ENCODE assay signal across 25 cellular contexts in the genomic region with DNA sequence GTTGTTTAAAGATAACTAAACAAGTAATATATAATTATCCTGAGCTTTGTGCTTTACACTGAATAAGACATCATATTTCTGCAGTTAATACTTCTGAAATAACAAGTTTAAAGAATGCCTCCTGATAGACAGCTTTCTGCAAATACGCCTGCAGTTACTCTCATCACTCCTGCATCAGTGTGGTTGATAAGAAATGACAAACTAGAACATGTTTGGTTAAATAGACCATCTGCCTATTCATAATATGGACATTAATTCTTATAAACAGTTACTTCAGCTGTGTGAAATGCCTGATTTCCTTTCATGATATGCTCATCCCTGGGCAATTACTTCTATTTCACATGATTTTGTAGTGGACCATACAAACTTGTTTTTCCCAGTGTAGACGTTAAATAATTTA. TPM values are rescaled to one million over a fixed set of nuclear protein-coding genes. Genes with fewer than 3 reads are reported as not detected.
DNase-seq lines count a peak whose midpoint lies in the region; ATAC-seq, FAIRE-seq and TF ChIP-seq lines count a peak whose summit lies in the region.
"Had no signal": no experiment of that assay in that cellular context is flagged by ENCODE, and none has a peak within 500 bp of the region (broad histone marks: within the 10 kb centered on the region; RNA-seq: fewer than 3 reads in every experiment).

No MANE protein-coding gene starts in this region.

- no peak for TF ChIP-seq RAD21 in A549 (conservative IDR thresholded peaks at IDR 0.05 in 1 of 2, IDR thresholded peaks at IDR 0.05 in 1 of 2)

- H3K27ac Mint-ChIP-seq in mesothelial cell of epicardium, result peak overlapping the region; percentile 32
- H3K27ac Mint-ChIP-seq: CD14-positive monocyte; CD4-positive, alpha-beta T cell; CD8-positive, alpha-beta memory T cell had no signal

- intact Hi-C loops in upper lobe of right lung (cut with DNase I), result no loop called here

- CTCF ChIA-PET in A549 (lab: Yijun Ruan, JAX), result interaction anchor here (1.4 kb wide), 1 partner anchor 10 kb away, joined by 4 read pairs; no protein-coding TSS in a partner anchor

- no peak for TF ChIP-seq EP300 in A549 (IDR thresholded peaks at IDR 0.05)

- 57% methylated on average over 2 of the region's 2 CpGs for WGBS in A549 (ENCODE audit: missing lambda C conversion rate)

- no peaks in the 10 kb centered on the region for H3K9me3 Mint-ChIP-seq in mesothelial cell of epicardium
- H3K9me3 Mint-ChIP-seq: CD4-positive, alpha-beta T cell; GM23338; HFFc6 had no signal

- POLR2A ChIA-PET in A549 (lab: Yijun Ruan, JAX), result no interaction called here

- H3K36me3 Mint-ChIP-seq in mesothelial cell of epicardium, result no peaks in the 10 kb centered on the region
- H3K36me3 Mint-ChIP-seq: CD14-positive monocyte; CD8-positive, alpha-beta memory T cell had no signal

- peaks cover 55% of the 10 kb centered on the region for H3K4me1 Mint-ChIP-seq in mesothelial cell of epicardium
- H3K4me1 Mint-ChIP-seq: CD14-positive monocyte; CD8-positive, alpha-beta memory T cell had no signal

- TF ChIP-seq CTCF in A549 (IDR thresholded peaks at IDR 0.05) (no peak), mesothelial cell of epicardium (IDR thresholded peaks at IDR 0.05; ENCODE audit: unreplicated experiment) (no peak), upper lobe of right lung (IDR thresholded peaks at IDR 0.05) (no peak)

- no peaks in the 10 kb centered on the region for H3K27me3 Mint-ChIP-seq in mesothelial cell of epicardium (ENCODE audit: low read depth)
- H3K27me3 Mint-ChIP-seq: CD4-positive, alpha-beta T cell; CD8-positive, alpha-beta memory T cell had no signal

- no peak for FAIRE-seq in A549 (lab: Jason Lieb, UNC)
- FAIRE-seq: A204.1, GM12891, H54 had no signal

- no peak overlapping the region for H3K4me2 ChIP-seq in A549
- H3K4me2 ChIP-seq: BLaER1 treated with 17β-estradiol and CSF1 and Interleukin-3, amounts not matched to agents 10 nM and 100 nM; GM23338 had no signal

- H3K4me3 Mint-ChIP-seq in mesothelial cell of epicardium, result no peak overlapping the region
- H3K4me3 Mint-ChIP-seq: CD14-positive monocyte; CD4-positive, alpha-beta T cell; CD8-positive, alpha-beta memory T cell; GM23338; HFFc6 had no signal

- no peak overlapping the region for H3K4me3 ChIP-seq in A549
- H3K4me3 ChIP-seq in upper lobe of right lung, result no peak overlapping the region
- H3K4me3 ChIP-seq: BLaER1 treated with 17β-estradiol and CSF1 and Interleukin-3, amounts not matched to agents 10 nM and 100 nM; GM23338; HAP-1 had no signal

- H3K9me3 ChIP-seq in A549 (no peaks in the 10 kb centered on the region), upper lobe of right lung (no peaks in the 10 kb centered on the region)
- H3K9me3 ChIP-seq: BE2C; BLaER1 treated with 17β-estradiol and CSF1 and Interleukin-3, amounts not matched to agents 10 nM and 100 nM; HAP-1 had no signal

- no peaks in the 10 kb centered on the region for H3K36me3 ChIP-seq in upper lobe of right lung
- H3K36me3 ChIP-seq: BE2C; BLaER1 treated with 17β-estradiol and CSF1 and Interleukin-3, amounts not matched to agents 10 nM and 100 nM; HAP-1 had no signal

- H3K27me3 ChIP-seq in upper lobe of right lung, result no peaks in the 10 kb centered on the region
- H3K27me3 ChIP-seq: BE2C; BLaER1 treated with 17β-estradiol and CSF1 and Interleukin-3, amounts not matched to agents 10 nM and 100 nM had no signal

- ATAC-seq in A549 (no peak), upper lobe of right lung (no peak), GM18505 (IDR thresholded peaks at IDR 0.05; ENCODE audit: unreplicated experiment) (no peak)
- ATAC-seq: GM23338 had no signal

- H3K4me1 ChIP-seq in A549, result peaks cover 38% of the 10 kb centered on the region
- no peaks in the 10 kb centered on the region for H3K4me1 ChIP-seq in upper lobe of right lung
- H3K4me1 ChIP-seq: BLaER1 treated with 17β-estradiol and CSF1 and Interleukin-3, amounts not matched to agents 10 nM and 100 nM had no signal

- H3K27ac ChIP-seq in A549 (peak overlapping the region; percentile 50 to 76; a peak in 5 of 6 replicates), upper lobe of right lung (peak overlapping the region; percentile 17), substantia nigra (ENCODE audit: low read depth, low read length, poor library complexity, severe bottlenecking) (no peak overlapping the region)
- H3K27ac ChIP-seq: 22Rv1; BLaER1 treated with 17β-estradiol and CSF1 and Interleukin-3, amounts not matched to agents 10 nM and 100 nM had no signal

- DNase-seq in A549 (ENCODE audit: low read depth in 1 of 2, low spot score in 1 of 2) (no peak), amniotic epithelial cell (ENCODE audit: low read depth) (peak; percentile 61), mesothelial cell of epicardium (ENCODE audit: low spot score in 2 of 2, unreplicated experiment in 2 of 2) (no peak), upper lobe of right lung (no peak), H4 (ENCODE audit: low spot score) (no peak), substantia nigra (lab: John Stamatoyannopoulos, UW) (no peak)
- DNase-seq: ACHN; AML-193; BE2C; Calu3; CD4-positive, alpha-beta T cell; CD8-positive, alpha-beta memory T cell; DMS53; DMS79 treated with DMSO at 0.1 percent for 48 hours; GF-D8; HFFc6 had no signal

- no peak for TF ChIP-seq POLR2A in A549 (IDR thresholded peaks at IDR 0.05; ENCODE audit: low read length)
- no peak for TF ChIP-seq POLR2A in GM18505 (IDR thresholded peaks at IDR 0.05; ENCODE audit: borderline replicate concordance, extremely low read depth, insufficient read depth, insufficient read length)

TF ChIP-seq in A549, 52 proteins besides CTCF, POLR2A, EP300 and RAD21 (continues in another document):
- TF ChIP-seq NR3C1 (IDR thresholded peaks at IDR 0.05), result no peak
- TF ChIP-seq JUNB (IDR thresholded peaks at IDR 0.05), result no peak
- no peak for TF ChIP-seq CHD4 (IDR thresholded peaks at IDR 0.05; ENCODE audit: borderline replicate concordance)
- TF ChIP-seq TFCP2L1 (CRISPR knock-in tag; IDR thresholded peaks at IDR 0.05), result no peak
- TF ChIP-seq POLR2AphosphoS2 (conservative IDR thresholded peaks at IDR 0.05; ENCODE audit: low read length), result no peak
- TF ChIP-seq ESRRA (IDR thresholded peaks at IDR 0.05; ENCODE audit: borderline replicate concordance, low read length), result no peak
- TF ChIP-seq PHF8 (IDR thresholded peaks at IDR 0.05; ENCODE audit: borderline replicate concordance, low read depth), result no peak
- no peak for TF ChIP-seq EHF (CRISPR knock-in tag; IDR thresholded peaks at IDR 0.05)
- no peak for TF ChIP-seq FOSB (CRISPR knock-in tag; IDR thresholded peaks at IDR 0.05)
- TF ChIP-seq, protein P1, sequence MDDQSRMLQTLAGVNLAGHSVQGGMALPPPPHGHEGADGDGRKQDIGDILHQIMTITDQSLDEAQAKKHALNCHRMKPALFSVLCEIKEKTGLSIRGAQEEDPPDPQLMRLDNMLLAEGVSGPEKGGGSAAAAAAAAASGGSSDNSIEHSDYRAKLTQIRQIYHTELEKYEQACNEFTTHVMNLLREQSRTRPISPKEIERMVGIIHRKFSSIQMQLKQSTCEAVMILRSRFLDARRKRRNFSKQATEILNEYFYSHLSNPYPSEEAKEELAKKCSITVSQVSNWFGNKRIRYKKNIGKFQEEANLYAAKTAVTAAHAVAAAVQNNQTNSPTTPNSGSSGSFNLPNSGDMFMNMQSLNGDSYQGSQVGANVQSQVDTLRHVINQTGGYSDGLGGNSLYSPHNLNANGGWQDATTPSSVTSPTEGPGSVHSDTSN (IDR thresholded peaks at IDR 0.05), result no peak
- TF ChIP-seq HOXB5 (CRISPR knock-in tag; IDR thresholded peaks at IDR 0.05), result no peak
- TF ChIP-seq, protein P2, sequence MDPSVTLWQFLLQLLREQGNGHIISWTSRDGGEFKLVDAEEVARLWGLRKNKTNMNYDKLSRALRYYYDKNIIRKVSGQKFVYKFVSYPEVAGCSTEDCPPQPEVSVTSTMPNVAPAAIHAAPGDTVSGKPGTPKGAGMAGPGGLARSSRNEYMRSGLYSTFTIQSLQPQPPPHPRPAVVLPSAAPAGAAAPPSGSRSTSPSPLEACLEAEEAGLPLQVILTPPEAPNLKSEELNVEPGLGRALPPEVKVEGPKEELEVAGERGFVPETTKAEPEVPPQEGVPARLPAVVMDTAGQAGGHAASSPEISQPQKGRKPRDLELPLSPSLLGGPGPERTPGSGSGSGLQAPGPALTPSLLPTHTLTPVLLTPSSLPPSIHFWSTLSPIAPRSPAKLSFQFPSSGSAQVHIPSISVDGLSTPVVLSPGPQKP (IDR thresholded peaks at IDR 0.05; ENCODE audit: low read depth, low read length), result no peak
- no peak for TF ChIP-seq SMC3 (IDR thresholded peaks at IDR 0.05)
- TF ChIP-seq, protein P3, sequence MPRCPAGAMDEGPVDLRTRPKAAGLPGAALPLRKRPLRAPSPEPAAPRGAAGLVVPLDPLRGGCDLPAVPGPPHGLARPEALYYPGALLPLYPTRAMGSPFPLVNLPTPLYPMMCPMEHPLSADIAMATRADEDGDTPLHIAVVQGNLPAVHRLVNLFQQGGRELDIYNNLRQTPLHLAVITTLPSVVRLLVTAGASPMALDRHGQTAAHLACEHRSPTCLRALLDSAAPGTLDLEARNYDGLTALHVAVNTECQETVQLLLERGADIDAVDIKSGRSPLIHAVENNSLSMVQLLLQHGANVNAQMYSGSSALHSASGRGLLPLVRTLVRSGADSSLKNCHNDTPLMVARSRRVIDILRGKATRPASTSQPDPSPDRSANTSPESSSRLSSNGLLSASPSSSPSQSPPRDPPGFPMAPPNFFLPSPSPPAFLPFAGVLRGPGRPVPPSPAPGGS (IDR thresholded peaks at IDR 0.05), result no peak
- TF ChIP-seq ZC3H11A (IDR thresholded peaks at IDR 0.05), result no peak
- TF ChIP-seq, protein P4, sequence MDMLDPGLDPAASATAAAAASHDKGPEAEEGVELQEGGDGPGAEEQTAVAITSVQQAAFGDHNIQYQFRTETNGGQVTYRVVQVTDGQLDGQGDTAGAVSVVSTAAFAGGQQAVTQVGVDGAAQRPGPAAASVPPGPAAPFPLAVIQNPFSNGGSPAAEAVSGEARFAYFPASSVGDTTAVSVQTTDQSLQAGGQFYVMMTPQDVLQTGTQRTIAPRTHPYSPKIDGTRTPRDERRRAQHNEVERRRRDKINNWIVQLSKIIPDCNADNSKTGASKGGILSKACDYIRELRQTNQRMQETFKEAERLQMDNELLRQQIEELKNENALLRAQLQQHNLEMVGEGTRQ (IDR thresholded peaks at IDR 0.05), result no peak

RNA-seq across cellular contexts. Expression of a gene that starts 7.0 kb away (rescaled TPM):
- 2.4 and 2.6 TPM in 2 replicates for polyA plus RNA-seq in A549 (2011; rRNA removed)
- polyA plus RNA-seq in A549 (2012; cell fraction: cytosol; rRNA removed), result 0.28 and 0.36 TPM in 2 replicates
- polyA plus RNA-seq in A549 (2012; cell fraction: nucleus; rRNA removed), result 1.2 and 1.7 TPM in 2 replicates
- 4.8 to 7.3 TPM (median 5.7 TPM) in 3 replicates for polyA plus RNA-seq in A549 (2017; fragmentation: RNase III; extraction: RNeasy Plus Mini Kit Qiagen cat#74134 plus additional on column Dnase treatment)
- polyA minus RNA-seq in A549 (2011; rRNA and poly(A)+ RNA removed), result 8.3 and 9.1 TPM in 2 replicates
- total RNA-seq in mesothelial cell of epicardium, result 104 to 107 TPM (median 106 TPM) in 3 replicates
- 5.6 TPM for total RNA-seq in upper lobe of right lung
- 108 and 110 TPM in 2 replicates for total RNA-seq in H4 (2014; rRNA removed; shearing (Covaris generic))
- total RNA-seq: CD4-positive, alpha-beta T cell; CD8-positive, alpha-beta memory T cell had no signal
- polyA plus RNA-seq: CD14-positive monocyte; CD8-positive, alpha-beta memory T cell had no signal

Comparison
In these comparisons a context has a peak if more than half of its experiments do, and no peak if none do; other contexts are left out.
1. RNA of a gene that starts 7.0 kb away (total RNA-seq): 108 to 110 TPM in H4 and 104 to 107 TPM in mesothelial cell of epicardium; 5.6 TPM in upper lobe of right lung (single experiment); every median in the first group is over 10 times any median in the second.